ENCODE assay signal across 2 cellular contexts in genomic region chr12:105954891-105955607, GRCh38.
TF ChIP-seq lines count a peak whose summit lies in the region.

No MANE protein-coding gene starts in this region.

TF ChIP-seq in A549, 52 proteins besides CTCF, POLR2A, EP300 and RAD21 (continued from another document):
- TF ChIP-seq REST (IDR thresholded peaks at IDR 0.05), result no peak
- no peak for TF ChIP-seq EHMT2 (IDR thresholded peaks at IDR 0.05; ENCODE audit: low read depth)
- TF ChIP-seq CHD4 (IDR thresholded peaks at IDR 0.05; ENCODE audit: borderline replicate concordance), result no peak
- TF ChIP-seq RNF2 (IDR thresholded peaks at IDR 0.05; ENCODE audit: borderline replicate concordance, low read depth), result no peak
- no peak for TF ChIP-seq PBX3 (IDR thresholded peaks at IDR 0.05)
- no peak for TF ChIP-seq CHD2 (IDR thresholded peaks at IDR 0.05; ENCODE audit: low read length, partially characterized antibody)
- TF ChIP-seq CBX8 (IDR thresholded peaks at IDR 0.05), result no peak
- no peak for TF ChIP-seq ESRRA (IDR thresholded peaks at IDR 0.05; ENCODE audit: borderline replicate concordance, low read length)
- TF ChIP-seq ZNF302 (CRISPR knock-in tag; IDR thresholded peaks at IDR 0.05), result no peak
- TF ChIP-seq HMGXB4 (CRISPR knock-in tag; IDR thresholded peaks at IDR 0.05; ENCODE audit: borderline replicate concordance), result no peak

TF ChIP-seq in K562, 482 proteins besides CTCF, POLR2A, EP300 and RAD21 (continued from another document):
- TF ChIP-seq ZBTB49 (CRISPR knock-in tag; IDR thresholded peaks at IDR 0.05; ENCODE audit: borderline replicate concordance), result no peak
- TF ChIP-seq CCNT2 (IDR thresholded peaks at IDR 0.05; ENCODE audit: borderline replicate concordance, extremely low read depth, insufficient read length, low read depth, low read length), result peak; percentile 36
- TF ChIP-seq NCOR1 (IDR thresholded peaks at IDR 0.05), result peak; percentile 54
- TF ChIP-seq NFE2 (IDR thresholded peaks at IDR 0.05; ENCODE audit: low read depth), result 0 out of 2 replicates have a peak, but pooled peaks have one; percentile 6
- peak; percentile 56 for TF ChIP-seq DPF2 (IDR thresholded peaks at IDR 0.05)
- peak; percentile 26; the same call in 1 of the 2 replicates for TF ChIP-seq POLR2AphosphoS5 (IDR thresholded peaks at IDR 0.05; ENCODE audit: control insufficient read depth, insufficient read depth, low read depth, low read length)
- TF ChIP-seq ZNF79 (CRISPR knock-in tag; IDR thresholded peaks at IDR 0.05; ENCODE audit: low read depth), result no peak
- TF ChIP-seq CREM (IDR thresholded peaks at IDR 0.05; ENCODE audit: low read depth), result 0 out of 2 replicates have a peak, but pooled peaks have one; percentile 7
- TF ChIP-seq DLX4 (CRISPR knock-in tag; IDR thresholded peaks at IDR 0.05), result no peak
- TF ChIP-seq CEBPG (CRISPR knock-in tag; IDR thresholded peaks at IDR 0.05), result no peak
- peak; percentile 68 to 75; a peak in 3 of 4 replicates for TF ChIP-seq CEBPG (tag; conservative IDR thresholded peaks at IDR 0.05 in 1 of 2, IDR thresholded peaks at IDR 0.05 in 1 of 2)
- peak; percentile 75 for TF ChIP-seq CEBPB (tag; IDR thresholded peaks at IDR 0.05)
- TF ChIP-seq CBFA2T2 (conservative IDR thresholded peaks at IDR 0.05), result peak; percentile 64
- peak; percentile 79 for TF ChIP-seq PKNOX1 (IDR thresholded peaks at IDR 0.05)
- peak; percentile 81 for TF ChIP-seq CBFA2T3 (IDR thresholded peaks at IDR 0.05)
- peak; percentile 28; the same call in 1 of the 2 replicates for TF ChIP-seq KLF1 (tag; IDR thresholded peaks at IDR 0.05)
- TF ChIP-seq TCF15 (CRISPR knock-in tag; IDR thresholded peaks at IDR 0.05), result no peak
- TF ChIP-seq ATF7 (IDR thresholded peaks at IDR 0.05), result peak; percentile 21; the same call in 1 of the 2 replicates
- peak; percentile 44 for TF ChIP-seq MEIS2 (IDR thresholded peaks at IDR 0.05; ENCODE audit: partially characterized antibody)
- peak; percentile 86 for TF ChIP-seq ATF3 (IDR thresholded peaks at IDR 0.05)
- TF ChIP-seq ATF3 (CRISPR knock-in tag; conservative IDR thresholded peaks at IDR 0.05), result no peak
- TF ChIP-seq NFRKB (IDR thresholded peaks at IDR 0.05; ENCODE audit: low read depth), result no peak
- TF ChIP-seq TAL1 (IDR thresholded peaks at IDR 0.05), result peak; percentile 77
- peak; percentile 61 for TF ChIP-seq TEAD4 (IDR thresholded peaks at IDR 0.05; ENCODE audit: low read length)
- TF ChIP-seq TEAD4 (CRISPR knock-in tag; IDR thresholded peaks at IDR 0.05; ENCODE audit: borderline replicate concordance), result no peak
TF ChIP-seq in K562: peak in this region for 23.
